10 cellular contexts compared by ENCODE assay signal in genomic region chr5:154653764-154654483, GRCh38.
DNase-seq lines count a peak whose midpoint lies in the region; ATAC-seq, FAIRE-seq and TF ChIP-seq lines count a peak whose summit lies in the region.
"Had no signal": no experiment of that assay in that cellular context is flagged by ENCODE, and none has a peak within 500 bp of the region (broad histone marks: within the 10 kb centered on the region; RNA-seq: fewer than 3 reads in every experiment).

No MANE protein-coding gene starts in this region.

- H3K79me2 ChIP-seq in fibroblast of lung (ENCODE audit: control insufficient read depth, insufficient read depth, low read length) (no peaks in the 10 kb centered on the region), trophoblast cell (ENCODE audit: control insufficient read depth, insufficient read depth, low read length, poor library complexity) (no peaks in the 10 kb centered on the region)

- no peaks in the 10 kb centered on the region for H4K20me1 ChIP-seq in fibroblast of lung (ENCODE audit: control insufficient read depth, extremely low read depth, insufficient read depth, low read length)

- H3K4me3 ChIP-seq in A549 (no peak overlapping the region), Panc1 (ENCODE audit: low read depth in 2 of 2, low read length in 2 of 2) (peak overlapping the region; percentile 6 to 7; a peak in 2 of 4 replicates), fibroblast of lung (replicated peaks in 1 of 4; ENCODE audit: control extremely low read depth in 1 of 4, insufficient read depth in 1 of 4, low read depth in 3 of 4, low read length in 4 of 4) (peak overlapping the region in 1 of 4 experiments; percentile 8), trophoblast cell (ENCODE audit: low read depth, low read length) (no peak overlapping the region)
- no peak overlapping the region for H3K4me3 ChIP-seq in naive thymus-derived CD4-positive, alpha-beta T cell (ENCODE audit: low read length)

- no peak overlapping the region for H4K12ac ChIP-seq in trophoblast cell (ENCODE audit: low read depth, low read length)

- TF ChIP-seq POLR2A in A549 (IDR thresholded peaks at IDR 0.05; ENCODE audit: low read length) = no peak

- DNase-seq in A549 (ENCODE audit: low read depth in 1 of 2, low spot score in 1 of 2) (no peak), Panc1 (ENCODE audit: low read depth, low spot score) (no peak), fibroblast of lung (ENCODE audit: low read depth in 2 of 2) (no peak), posterior vena cava (ENCODE audit: low spot score) (no peak), trophoblast cell (no peak)
- DNase-seq in naive thymus-derived CD4-positive, alpha-beta T cell = no peak
- DNase-seq: CD4-positive, CD25-positive, alpha-beta regulatory T cell; hypothalamus had no signal

- POLR2A ChIA-PET in A549 (lab: Yijun Ruan, JAX) (no interaction called here), Panc1 (lab: Charles Lee) (no interaction called here)
- POLR2A ChIA-PET in naive thymus-derived CD4-positive, alpha-beta T cell (lab: Charles Lee) = no interaction called here

- peaks cover 6 to 17% (median 9%) of the 10 kb centered on the region in 7 donors for H3K4me1 Mint-ChIP-seq in naive thymus-derived CD4-positive, alpha-beta T cell

- H3K4me2 ChIP-seq in A549 = no peak overlapping the region; the same call in 2 of the 3 replicates
- H3K4me2 ChIP-seq in fibroblast of lung (ENCODE audit: extremely low read depth, insufficient read depth, low read length) = peak overlapping the region; percentile 83
- H3K4me2 ChIP-seq in trophoblast cell (ENCODE audit: low read length) = no peak overlapping the region

- peak overlapping the region in 7 of 10 donors; percentile 12 to 60 (median 47) for H3K4me3 Mint-ChIP-seq in naive thymus-derived CD4-positive, alpha-beta T cell
- H3K4me3 Mint-ChIP-seq: CD4-positive, CD25-positive, alpha-beta regulatory T cell had no signal

- no peak overlapping the region for H2BK12ac ChIP-seq in trophoblast cell (ENCODE audit: low read length)

- H2BK120ac ChIP-seq in trophoblast cell (ENCODE audit: insufficient read depth, low read length, poor library complexity) = no peak overlapping the region

- WGBS in A549 (ENCODE audit: missing lambda C conversion rate) = 71% methylated on average over 4 of the region's 4 CpGs
- no CpG with 5 or more reads among the region's 4 CpGs for WGBS in trophoblast cell (ENCODE audit: extremely low coverage, insufficient coverage, insufficient read length)

- H3K27me3 ChIP-seq in Panc1 (ENCODE audit: control insufficient read depth, insufficient read depth, low read length) (no peaks in the 10 kb centered on the region), fibroblast of lung (ENCODE audit: control insufficient read depth, insufficient read depth, low read length) (no peaks in the 10 kb centered on the region), trophoblast cell (ENCODE audit: insufficient read depth, low read length) (no peaks in the 10 kb centered on the region)
- no peaks in the 10 kb centered on the region for H3K27me3 ChIP-seq in naive thymus-derived CD4-positive, alpha-beta T cell (ENCODE audit: control insufficient read depth in 2 of 2, insufficient read depth in 2 of 2, low read length in 2 of 2)

- TF ChIP-seq RAD21 in A549 (conservative IDR thresholded peaks at IDR 0.05 in 1 of 2, IDR thresholded peaks at IDR 0.05 in 1 of 2) = no peak

- no peak overlapping the region for H3K14ac ChIP-seq in trophoblast cell (ENCODE audit: low read length)

- H2AK5ac ChIP-seq in trophoblast cell (ENCODE audit: low read length) = no peak overlapping the region

- no peak for TF ChIP-seq EP300 in A549 (IDR thresholded peaks at IDR 0.05)

- peaks cover 0 to 1% (median under 1%) of the 10 kb centered on the region in 5 donors for H3K27me3 Mint-ChIP-seq in naive thymus-derived CD4-positive, alpha-beta T cell

- no peaks in the 10 kb centered on the region for H3K9me3 Mint-ChIP-seq in naive thymus-derived CD4-positive, alpha-beta T cell
- H3K9me3 Mint-ChIP-seq: CD4-positive, CD25-positive, alpha-beta regulatory T cell had no signal

- H3K36me3 Mint-ChIP-seq in naive thymus-derived CD4-positive, alpha-beta T cell = no peaks in the 10 kb centered on the region
- H3K36me3 Mint-ChIP-seq: CD4-positive, CD25-positive, alpha-beta regulatory T cell had no signal

- H3K36me3 ChIP-seq in Panc1 (ENCODE audit: control insufficient read depth, insufficient read depth, low read length) (no peaks in the 10 kb centered on the region), fibroblast of lung (ENCODE audit: control insufficient read depth, insufficient read depth, low read length) (no peaks in the 10 kb centered on the region), trophoblast cell (ENCODE audit: control insufficient read depth in 1 of 2, insufficient read depth in 2 of 2, low read length in 2 of 2) (no peaks in the 10 kb centered on the region)
- H3K36me3 ChIP-seq in naive thymus-derived CD4-positive, alpha-beta T cell (ENCODE audit: control insufficient read depth in 2 of 3, insufficient read depth in 3 of 3, low read length in 3 of 3) = no peaks in the 10 kb centered on the region

- peak overlapping the region; percentile 71 for H2AFZ ChIP-seq in fibroblast of lung (ENCODE audit: low read length)
- no peak overlapping the region for H2AFZ ChIP-seq in trophoblast cell (ENCODE audit: insufficient read depth, low read length, poor library complexity)

- in situ Hi-C loops in Panc1 (cut with HindIII; ENCODE audit: low pct_unique_long_range_greater_than_20kb, low sequenced_read_pairs) = no loop called here

- no peak overlapping the region for H3K18ac ChIP-seq in trophoblast cell (ENCODE audit: low read length)

- no peak overlapping the region for H4K8ac ChIP-seq in trophoblast cell (ENCODE audit: low read depth, low read length)

- H3K27ac ChIP-seq in A549 = peak overlapping the region in 1 of 2 experiments; percentile 52; a peak in 3 of 6 replicates
- H3K27ac ChIP-seq in Panc1 (ENCODE audit: low read length) = peak overlapping the region; percentile 69
- no peak overlapping the region for H3K27ac ChIP-seq in fibroblast of lung (ENCODE audit: insufficient read depth, low read length)
- H3K27ac ChIP-seq in naive thymus-derived CD4-positive, alpha-beta T cell (ENCODE audit: low read depth, low read length) = no peak overlapping the region
- no peak overlapping the region for H3K27ac ChIP-seq in trophoblast cell (ENCODE audit: low read depth, low read length)

- no peak overlapping the region for H3K23ac ChIP-seq in trophoblast cell (ENCODE audit: low read length)

- H3K9ac ChIP-seq in fibroblast of lung (ENCODE audit: insufficient read depth, low read length) (no peak overlapping the region), trophoblast cell (ENCODE audit: low read length) (no peak overlapping the region)

- no TSS peak for BruUV-seq in Panc1 (replicated peaks; lab: Mats Ljungman, UMichigan)

- no peak for FAIRE-seq in A549 (lab: Jason Lieb, UNC)

- no peak for TF ChIP-seq CTCF in A549 (IDR thresholded peaks at IDR 0.05)
- no peak for TF ChIP-seq CTCF in Panc1 (IDR thresholded peaks at IDR 0.05)
- TF ChIP-seq CTCF in fibroblast of lung (conservative IDR thresholded peaks at IDR 0.05 in 1 of 2, IDR thresholded peaks at IDR 0.05 in 1 of 2; ENCODE audit: low read depth in 1 of 2, low read length in 2 of 2) = no peak

- H3K4ac ChIP-seq in trophoblast cell (ENCODE audit: low read depth, low read length) = no peak overlapping the region

- intact Hi-C loops in Panc1 (cut with micrococcal nuclease; ENCODE audit: unreplicated experiment) = loop anchor here (5.0 kb wide), 1 partner anchor 158 kb away; no protein-coding TSS in a partner anchor
- intact Hi-C loops in naive thymus-derived CD4-positive, alpha-beta T cell (cut with micrococcal nuclease) = loop anchor here in 1 of 2 donors (5.0 kb wide), 1 partner anchor 288 kb away; the partner anchor contains the start of gene MRPL22
- intact Hi-C loops in posterior vena cava (cut with DNase I) = loop anchor here in 1 of 2 donors (10.0 kb wide), 1 partner anchor 161 kb away; no protein-coding TSS in a partner anchor

- no peaks in the 10 kb centered on the region for H3K79me1 ChIP-seq in trophoblast cell (ENCODE audit: low read length)

- CTCF ChIA-PET in A549 (lab: Yijun Ruan, JAX) = interaction anchor here (1.0 to 1.4 kb wide), 2 partner anchors 21 to 204 kb away, joined by 3 to 4 read pairs; no protein-coding TSS in a partner anchor
- CTCF ChIA-PET in Panc1 (lab: Charles Lee) = interaction anchor here (0.7 kb wide), 1 partner anchor 163 kb away, joined by 5 read pairs; no protein-coding TSS in a partner anchor
- CTCF ChIA-PET in naive thymus-derived CD4-positive, alpha-beta T cell (lab: Charles Lee) = interaction anchor here (0.5 kb wide), 1 partner anchor 237 kb away, joined by 3 read pairs; no protein-coding TSS in a partner anchor

- peaks cover 6% of the 10 kb centered on the region; the same call in 2 of the 3 replicates for H3K4me1 ChIP-seq in A549
- peaks cover 15% of the 10 kb centered on the region for H3K4me1 ChIP-seq in Panc1 (ENCODE audit: control insufficient read depth, insufficient read depth, low read length)
- H3K4me1 ChIP-seq in fibroblast of lung (ENCODE audit: control insufficient read depth, extremely low read depth, insufficient read depth, low read length) = peaks cover 5% of the 10 kb centered on the region
- peaks cover 0 to 4% of the 10 kb centered on the region in 2 donors for H3K4me1 ChIP-seq in naive thymus-derived CD4-positive, alpha-beta T cell (ENCODE audit: control insufficient read depth in 2 of 2, insufficient read depth in 2 of 2, low read length in 2 of 2)
- no peaks in the 10 kb centered on the region for H3K4me1 ChIP-seq in trophoblast cell (ENCODE audit: control insufficient read depth in 1 of 2, insufficient read depth in 2 of 2, low read length in 2 of 2)

- H4K91ac ChIP-seq in trophoblast cell (ENCODE audit: low read depth, low read length) = no peak overlapping the region

- ATAC-seq in A549 = peak; percentile 18 to 22; a peak in 3 of 6 replicates
- ATAC-seq in Panc1 = peak; percentile 43
- peak; percentile 33 for ATAC-seq in naive thymus-derived CD4-positive, alpha-beta T cell
- no peak for ATAC-seq in HG03175 (IDR thresholded peaks at IDR 0.05; ENCODE audit: unreplicated experiment)
- no peak for ATAC-seq in GM21367 (IDR thresholded peaks at IDR 0.05; ENCODE audit: unreplicated experiment)

- no peaks in the 10 kb centered on the region for H3K9me3 ChIP-seq in A549
- H3K9me3 ChIP-seq in Panc1 (ENCODE audit: control insufficient read depth, insufficient read depth, low read depth, low read length) = no peaks in the 10 kb centered on the region
- H3K9me3 ChIP-seq in fibroblast of lung (ENCODE audit: control insufficient read depth, insufficient read depth, low read depth, low read length) = no peaks in the 10 kb centered on the region
- H3K9me3 ChIP-seq in naive thymus-derived CD4-positive, alpha-beta T cell (ENCODE audit: control insufficient read depth in 2 of 3, low read length in 3 of 3) = no peaks in the 10 kb centered on the region
- no peaks in the 10 kb centered on the region for H3K9me3 ChIP-seq in trophoblast cell (ENCODE audit: insufficient read depth, low read depth, low read length)

- H3K27ac Mint-ChIP-seq in naive thymus-derived CD4-positive, alpha-beta T cell = peak overlapping the region in 7 of 9 donors; percentile 13 to 77 (median 56)
- H3K27ac Mint-ChIP-seq: CD4-positive, CD25-positive, alpha-beta regulatory T cell had no signal

- H2BK5ac ChIP-seq in trophoblast cell (ENCODE audit: low read depth, low read length, poor library complexity) = no peak overlapping the region

TF ChIP-seq in A549, 52 proteins besides CTCF, POLR2A, EP300 and RAD21 (continues in another document):
- TF ChIP-seq SREBF2 (IDR thresholded peaks at IDR 0.05) = no peak

Comparison
In these comparisons a context has a peak if more than half of its experiments do, and no peak if none do; other contexts are left out.
1. ATAC-seq: peak in A549 (2 of 2), Panc1 (single experiment) and naive thymus-derived CD4-positive, alpha-beta T cell (single experiment); none in HG03175 (single experiment) and GM21367 (single experiment).
2. H3K4me3 ChIP-seq: peak in Panc1 (2 of 2); none in A549 (single experiment), naive thymus-derived CD4-positive, alpha-beta T cell (single experiment) and trophoblast cell (single experiment).